ENCODE assay signal across 1 cellular context in the genomic region with DNA sequence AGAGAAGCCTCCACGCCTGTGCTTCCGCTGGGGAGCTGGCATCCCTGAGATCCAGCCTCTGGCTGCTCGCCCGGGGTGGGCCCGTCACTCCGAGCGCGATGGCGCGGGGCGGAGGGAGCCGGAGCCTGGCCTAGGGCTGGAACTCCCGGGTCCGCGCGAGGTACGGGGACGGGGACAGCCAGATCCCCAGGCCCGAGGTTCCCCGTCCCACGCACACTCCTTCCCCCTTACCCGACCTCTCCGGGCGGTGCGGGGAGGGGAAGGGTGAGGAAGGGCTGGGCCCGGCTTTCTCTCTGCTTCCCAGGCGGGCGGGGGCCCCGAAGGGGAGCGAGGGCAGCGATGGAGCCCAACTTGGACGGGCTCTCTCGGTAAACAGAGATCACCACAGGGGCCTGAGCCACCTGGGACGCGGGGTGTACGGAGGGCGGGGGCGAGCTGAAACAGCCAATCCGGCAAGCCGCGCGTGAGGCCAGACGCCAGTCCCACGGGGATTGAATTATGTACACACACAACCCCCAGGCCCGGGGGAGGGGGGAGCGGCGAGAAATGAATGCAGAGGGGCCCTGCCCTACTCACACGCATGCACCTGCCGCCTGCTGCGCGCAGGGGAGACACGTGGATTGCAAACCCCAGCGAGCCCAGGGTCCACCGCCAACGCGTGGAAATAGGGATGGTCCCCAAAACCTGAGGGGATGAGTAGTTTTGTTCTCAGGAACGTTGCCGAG.
A peak's percentile ranks its signal among the peaks of the same experiment; 100 is the strongest.
TF ChIP-seq lines count a peak whose summit lies in the region.

A gene with protein sequence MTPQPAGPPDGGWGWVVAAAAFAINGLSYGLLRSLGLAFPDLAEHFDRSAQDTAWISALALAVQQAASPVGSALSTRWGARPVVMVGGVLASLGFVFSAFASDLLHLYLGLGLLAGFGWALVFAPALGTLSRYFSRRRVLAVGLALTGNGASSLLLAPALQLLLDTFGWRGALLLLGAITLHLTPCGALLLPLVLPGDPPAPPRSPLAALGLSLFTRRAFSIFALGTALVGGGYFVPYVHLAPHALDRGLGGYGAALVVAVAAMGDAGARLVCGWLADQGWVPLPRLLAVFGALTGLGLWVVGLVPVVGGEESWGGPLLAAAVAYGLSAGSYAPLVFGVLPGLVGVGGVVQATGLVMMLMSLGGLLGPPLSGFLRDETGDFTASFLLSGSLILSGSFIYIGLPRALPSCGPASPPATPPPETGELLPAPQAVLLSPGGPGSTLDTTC (minus strand): TSS at position 549 of the 725 bp plus-strand sequence. CDS start 579 bp downstream, outside the sequence.

TF ChIP-seq in GM12878, 131 proteins besides CTCF, POLR2A, EP300 and RAD21 (continued from another document):
- TF ChIP-seq, protein P1, sequence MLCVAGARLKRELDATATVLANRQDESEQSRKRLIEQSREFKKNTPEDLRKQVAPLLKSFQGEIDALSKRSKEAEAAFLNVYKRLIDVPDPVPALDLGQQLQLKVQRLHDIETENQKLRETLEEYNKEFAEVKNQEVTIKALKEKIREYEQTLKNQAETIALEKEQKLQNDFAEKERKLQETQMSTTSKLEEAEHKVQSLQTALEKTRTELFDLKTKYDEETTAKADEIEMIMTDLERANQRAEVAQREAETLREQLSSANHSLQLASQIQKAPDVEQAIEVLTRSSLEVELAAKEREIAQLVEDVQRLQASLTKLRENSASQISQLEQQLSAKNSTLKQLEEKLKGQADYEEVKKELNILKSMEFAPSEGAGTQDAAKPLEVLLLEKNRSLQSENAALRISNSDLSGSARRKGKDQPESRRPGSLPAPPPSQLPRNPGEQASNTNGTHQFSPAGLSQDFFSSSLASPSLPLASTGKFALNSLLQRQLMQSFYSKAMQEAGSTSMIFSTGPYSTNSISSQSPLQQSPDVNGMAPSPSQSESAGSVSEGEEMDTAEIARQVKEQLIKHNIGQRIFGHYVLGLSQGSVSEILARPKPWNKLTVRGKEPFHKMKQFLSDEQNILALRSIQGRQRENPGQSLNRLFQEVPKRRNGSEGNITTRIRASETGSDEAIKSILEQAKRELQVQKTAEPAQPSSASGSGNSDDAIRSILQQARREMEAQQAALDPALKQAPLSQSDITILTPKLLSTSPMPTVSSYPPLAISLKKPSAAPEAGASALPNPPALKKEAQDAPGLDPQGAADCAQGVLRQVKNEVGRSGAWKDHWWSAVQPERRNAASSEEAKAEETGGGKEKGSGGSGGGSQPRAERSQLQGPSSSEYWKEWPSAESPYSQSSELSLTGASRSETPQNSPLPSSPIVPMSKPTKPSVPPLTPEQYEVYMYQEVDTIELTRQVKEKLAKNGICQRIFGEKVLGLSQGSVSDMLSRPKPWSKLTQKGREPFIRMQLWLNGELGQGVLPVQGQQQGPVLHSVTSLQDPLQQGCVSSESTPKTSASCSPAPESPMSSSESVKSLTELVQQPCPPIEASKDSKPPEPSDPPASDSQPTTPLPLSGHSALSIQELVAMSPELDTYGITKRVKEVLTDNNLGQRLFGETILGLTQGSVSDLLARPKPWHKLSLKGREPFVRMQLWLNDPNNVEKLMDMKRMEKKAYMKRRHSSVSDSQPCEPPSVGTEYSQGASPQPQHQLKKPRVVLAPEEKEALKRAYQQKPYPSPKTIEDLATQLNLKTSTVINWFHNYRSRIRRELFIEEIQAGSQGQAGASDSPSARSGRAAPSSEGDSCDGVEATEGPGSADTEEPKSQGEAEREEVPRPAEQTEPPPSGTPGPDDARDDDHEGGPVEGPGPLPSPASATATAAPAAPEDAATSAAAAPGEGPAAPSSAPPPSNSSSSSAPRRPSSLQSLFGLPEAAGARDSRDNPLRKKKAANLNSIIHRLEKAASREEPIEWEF (IDR thresholded peaks at IDR 0.05; ENCODE audit: insufficient replicate concordance, low read depth, low read length), result no peak
- no peak for TF ChIP-seq PAX8 (IDR thresholded peaks at IDR 0.05)
- TF ChIP-seq MEF2B (IDR thresholded peaks at IDR 0.05; ENCODE audit: partially characterized antibody, poor library complexity, severe bottlenecking), result peak; percentile 97
- TF ChIP-seq IKZF2 (IDR thresholded peaks at IDR 0.05), result no peak
- TF ChIP-seq EED (IDR thresholded peaks at IDR 0.05; ENCODE audit: low read depth), result no peak
- no peak for TF ChIP-seq SMAD1 (IDR thresholded peaks at IDR 0.05; ENCODE audit: low read depth, partially characterized antibody)
- TF ChIP-seq SMAD5 (IDR thresholded peaks at IDR 0.05; ENCODE audit: low read depth), result no peak
- TF ChIP-seq KAT2A (conservative IDR thresholded peaks at IDR 0.05; ENCODE audit: control insufficient read depth, low read depth, low read length), result no peak
- TF ChIP-seq RBBP5 (conservative IDR thresholded peaks at IDR 0.05), result no peak
- TF ChIP-seq GABPA (IDR thresholded peaks at IDR 0.05; ENCODE audit: low read depth), result no peak
- TF ChIP-seq, protein P2, sequence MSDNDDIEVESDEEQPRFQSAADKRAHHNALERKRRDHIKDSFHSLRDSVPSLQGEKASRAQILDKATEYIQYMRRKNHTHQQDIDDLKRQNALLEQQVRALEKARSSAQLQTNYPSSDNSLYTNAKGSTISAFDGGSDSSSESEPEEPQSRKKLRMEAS (IDR thresholded peaks at IDR 0.05; ENCODE audit: low read depth, low read length), result peak; percentile 63; the same call in 1 of the 2 replicates
- no peak for TF ChIP-seq POLR2AphosphoS2 (IDR thresholded peaks at IDR 0.05; ENCODE audit: low read depth, low read length)
- TF ChIP-seq NR2C2 (IDR thresholded peaks at IDR 0.05; ENCODE audit: borderline replicate concordance, control insufficient read depth, insufficient read length, low read depth), result no peak
- no peak for TF ChIP-seq ZBTB4 (CRISPR knock-in tag; IDR thresholded peaks at IDR 0.05)
- 0 out of 2 replicates have a peak, but pooled peaks have one; percentile 19 for TF ChIP-seq RELB (IDR thresholded peaks at IDR 0.05; ENCODE audit: low read depth)
- no peak for TF ChIP-seq SMARCA5 (IDR thresholded peaks at IDR 0.05)
- TF ChIP-seq ZBED1 (IDR thresholded peaks at IDR 0.05; ENCODE audit: borderline replicate concordance), result no peak
- no peak; the same call in 1 of the 2 replicates for TF ChIP-seq DPF2 (IDR thresholded peaks at IDR 0.05)
- TF ChIP-seq TAF1 (IDR thresholded peaks at IDR 0.05; ENCODE audit: borderline replicate concordance, low read depth, low read length), result no peak
- no peak for TF ChIP-seq CHD1 (IDR thresholded peaks at IDR 0.05; ENCODE audit: low read depth, low read length)
- TF ChIP-seq, protein P3, sequence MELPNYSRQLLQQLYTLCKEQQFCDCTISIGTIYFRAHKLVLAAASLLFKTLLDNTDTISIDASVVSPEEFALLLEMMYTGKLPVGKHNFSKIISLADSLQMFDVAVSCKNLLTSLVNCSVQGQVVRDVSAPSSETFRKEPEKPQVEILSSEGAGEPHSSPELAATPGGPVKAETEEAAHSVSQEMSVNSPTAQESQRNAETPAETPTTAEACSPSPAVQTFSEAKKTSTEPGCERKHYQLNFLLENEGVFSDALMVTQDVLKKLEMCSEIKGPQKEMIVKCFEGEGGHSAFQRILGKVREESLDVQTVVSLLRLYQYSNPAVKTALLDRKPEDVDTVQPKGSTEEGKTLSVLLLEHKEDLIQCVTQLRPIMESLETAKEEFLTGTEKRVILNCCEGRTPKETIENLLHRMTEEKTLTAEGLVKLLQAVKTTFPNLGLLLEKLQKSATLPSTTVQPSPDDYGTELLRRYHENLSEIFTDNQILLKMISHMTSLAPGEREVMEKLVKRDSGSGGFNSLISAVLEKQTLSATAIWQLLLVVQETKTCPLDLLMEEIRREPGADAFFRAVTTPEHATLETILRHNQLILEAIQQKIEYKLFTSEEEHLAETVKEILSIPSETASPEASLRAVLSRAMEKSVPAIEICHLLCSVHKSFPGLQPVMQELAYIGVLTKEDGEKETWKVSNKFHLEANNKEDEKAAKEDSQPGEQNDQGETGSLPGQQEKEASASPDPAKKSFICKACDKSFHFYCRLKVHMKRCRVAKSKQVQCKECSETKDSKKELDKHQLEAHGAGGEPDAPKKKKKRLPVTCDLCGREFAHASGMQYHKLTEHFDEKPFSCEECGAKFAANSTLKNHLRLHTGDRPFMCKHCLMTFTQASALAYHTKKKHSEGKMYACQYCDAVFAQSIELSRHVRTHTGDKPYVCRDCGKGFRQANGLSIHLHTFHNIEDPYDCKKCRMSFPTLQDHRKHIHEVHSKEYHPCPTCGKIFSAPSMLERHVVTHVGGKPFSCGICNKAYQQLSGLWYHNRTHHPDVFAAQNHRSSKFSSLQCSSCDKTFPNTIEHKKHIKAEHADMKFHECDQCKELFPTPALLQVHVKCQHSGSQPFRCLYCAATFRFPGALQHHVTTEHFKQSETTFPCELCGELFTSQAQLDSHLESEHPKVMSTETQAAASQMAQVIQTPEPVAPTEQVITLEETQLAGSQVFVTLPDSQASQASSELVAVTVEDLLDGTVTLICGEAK (IDR thresholded peaks at IDR 0.05; ENCODE audit: borderline replicate concordance), result no peak
- peak; percentile 23; the same call in 1 of the 3 replicates for TF ChIP-seq POU2F2 (IDR thresholded peaks at IDR 0.05; ENCODE audit: borderline replicate concordance, low read depth, low read length)
- TF ChIP-seq ETV6 (conservative IDR thresholded peaks at IDR 0.05 in 1 of 2, IDR thresholded peaks at IDR 0.05 in 1 of 2; ENCODE audit: borderline replicate concordance in 1 of 2, low read depth in 1 of 2), result no peak
- TF ChIP-seq NRF1 (conservative IDR thresholded peaks at IDR 0.05; ENCODE audit: low read depth, low read length), result no peak
- TF ChIP-seq ATF3 (IDR thresholded peaks at IDR 0.05; ENCODE audit: borderline replicate concordance, extremely low read depth, low read depth, low read length), result no peak
- TF ChIP-seq NFXL1 (IDR thresholded peaks at IDR 0.05; ENCODE audit: borderline replicate concordance), result no peak
TF ChIP-seq in GM12878: peak in this region for 20.
